In the genomic region with DNA sequence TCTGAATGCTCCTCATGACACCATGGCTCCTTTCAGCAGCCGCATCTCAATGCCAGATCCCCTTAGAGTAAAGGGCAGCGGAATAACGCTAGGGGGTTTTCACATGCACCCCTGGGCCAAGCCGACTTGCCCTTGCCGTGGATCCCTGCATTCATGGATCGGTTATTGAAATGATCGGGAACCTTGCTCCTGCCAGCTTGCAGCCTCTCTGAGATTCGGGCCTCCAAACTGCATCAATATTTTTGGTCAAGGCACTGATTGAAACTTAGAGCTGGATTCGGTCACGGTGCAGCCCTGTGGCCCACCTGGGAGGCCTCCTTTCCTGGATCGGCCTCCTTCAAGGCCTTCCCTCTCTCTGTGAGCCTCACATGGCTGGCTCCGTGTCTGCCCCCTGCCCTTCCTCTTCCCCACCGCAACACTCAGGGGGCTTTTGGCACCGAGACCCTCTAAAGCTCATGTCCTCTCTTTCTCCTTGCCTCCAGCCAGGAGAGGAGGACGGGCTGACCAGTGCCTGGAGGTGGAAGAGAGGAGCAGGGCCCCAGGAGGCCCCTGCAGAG, we compare ENCODE assay signal across 9 cellular contexts. TPM values are rescaled to one million over a fixed set of nuclear protein-coding genes. Genes with fewer than 3 reads are reported as not detected.
DNase-seq lines count a peak whose midpoint lies in the region; ATAC-seq and TF ChIP-seq lines count a peak whose summit lies in the region.
"Had no signal": no experiment of that assay in that cellular context is flagged by ENCODE, and none has a peak within 500 bp of the region (broad histone marks: within the 10 kb centered on the region; RNA-seq: fewer than 3 reads in every experiment).

No MANE protein-coding gene starts in this region.

- no peak for TF ChIP-seq EP300 in upper lobe of left lung (IDR thresholded peaks at IDR 0.05)

- H3K36me3 ChIP-seq in mucosa of rectum (ENCODE audit: control insufficient read depth in 2 of 2, insufficient read depth in 2 of 2, low read length in 2 of 2): peaks cover 7 to 32% of the 10 kb centered on the region in 2 donors
- H3K36me3 ChIP-seq in upper lobe of left lung: peaks cover 0 to 21% (median 11%) of the 10 kb centered on the region in 4 donors

- peak overlapping the region; percentile 67 to 72 for H3K9ac ChIP-seq in mucosa of rectum (ENCODE audit: low read depth in 1 of 2, low read length in 2 of 2)

- peaks cover 37% of the 10 kb centered on the region for H3K36me3 Mint-ChIP-seq in activated naive CD4-positive, alpha-beta T cell treated with anti-CD3 and anti-CD28 coated beads, Interleukin-2, amount 50 U/mL, for 24 hours
- H3K36me3 Mint-ChIP-seq in activated naive CD8-positive, alpha-beta T cell treated with anti-CD3 and anti-CD28 coated beads for 36 hours: peaks cover 64% of the 10 kb centered on the region

- peak overlapping the region; percentile 98 for H3K27ac Mint-ChIP-seq in activated naive CD4-positive, alpha-beta T cell treated with anti-CD3 and anti-CD28 coated beads, Interleukin-2, amount 50 U/mL, for 24 hours
- H3K27ac Mint-ChIP-seq in activated naive CD8-positive, alpha-beta T cell treated with anti-CD3 and anti-CD28 coated beads for 36 hours: peak overlapping the region; percentile 93

- ATAC-seq in upper lobe of left lung (ENCODE audit: low FRiP score in 2 of 2): no peak
- no peak for ATAC-seq in GM18519 (IDR thresholded peaks at IDR 0.05; ENCODE audit: low FRiP score, unreplicated experiment)
- ATAC-seq in GM19452 (IDR thresholded peaks at IDR 0.05; ENCODE audit: unreplicated experiment): no peak

- 74 to 79% methylated on average over 15 of the region's 15 CpGs for WGBS in upper lobe of left lung, 2 donors

- H3K4me1 Mint-ChIP-seq in activated naive CD4-positive, alpha-beta T cell treated with anti-CD3 and anti-CD28 coated beads, Interleukin-2, amount 50 U/mL, for 24 hours: peaks cover 72% of the 10 kb centered on the region
- peaks cover 69% of the 10 kb centered on the region for H3K4me1 Mint-ChIP-seq in activated naive CD8-positive, alpha-beta T cell treated with anti-CD3 and anti-CD28 coated beads for 36 hours

- H3K27ac ChIP-seq in mucosa of rectum (ENCODE audit: low read depth in 2 of 2, low read length in 2 of 2) (peak overlapping the region; percentile 79 to 91), upper lobe of left lung (peak overlapping the region; percentile 81 to 97 (median 88))

- H3K4me1 ChIP-seq in mucosa of rectum (ENCODE audit: control insufficient read depth in 2 of 2, insufficient read depth in 2 of 2, low read length in 2 of 2) (peaks cover 23 to 47% of the 10 kb centered on the region in 2 donors), upper lobe of left lung (peaks cover 23 to 66% (median 50%) of the 10 kb centered on the region in 4 donors)

- peak overlapping the region; percentile 62 to 76 for H3K4me3 ChIP-seq in mucosa of rectum (ENCODE audit: low read length in 2 of 2)
- peak overlapping the region in 3 of 4 donors; percentile 43 to 54 (median 51) for H3K4me3 ChIP-seq in upper lobe of left lung

- H3K27me3 Mint-ChIP-seq in activated naive CD4-positive, alpha-beta T cell treated with anti-CD3 and anti-CD28 coated beads, Interleukin-2, amount 50 U/mL, for 24 hours: no peaks in the 10 kb centered on the region
- peaks cover 4% of the 10 kb centered on the region for H3K27me3 Mint-ChIP-seq in activated naive CD8-positive, alpha-beta T cell treated with anti-CD3 and anti-CD28 coated beads for 36 hours

- H3K27me3 ChIP-seq in mucosa of rectum (ENCODE audit: control insufficient read depth in 2 of 2, insufficient read depth in 2 of 2, low read length in 2 of 2): no peaks in the 10 kb centered on the region
- H3K27me3 ChIP-seq in upper lobe of left lung: no peaks in the 10 kb centered on the region

- no peak for TF ChIP-seq POLR2A in upper lobe of left lung (IDR thresholded peaks at IDR 0.05)

- DNase-seq in activated naive CD4-positive, alpha-beta T cell treated with Interleukin-2 at 50 U/mL for 16 hours: no peak
- DNase-seq in activated naive CD8-positive, alpha-beta T cell treated with anti-CD3 and anti-CD28 coated beads for 36 hours: no peak
- DNase-seq in upper lobe of left lung (no peak), NCI-H2029 (lab: John Stamatoyannopoulos, UW) (no peak)
- DNase-seq: NCI-H2081 had no signal

- no peak for TF ChIP-seq CTCF in upper lobe of left lung (IDR thresholded peaks at IDR 0.05)

- H3K9me3 Mint-ChIP-seq in activated naive CD4-positive, alpha-beta T cell treated with anti-CD3 and anti-CD28 coated beads, Interleukin-2, amount 50 U/mL, for 24 hours: no peaks in the 10 kb centered on the region
- no peaks in the 10 kb centered on the region for H3K9me3 Mint-ChIP-seq in activated naive CD8-positive, alpha-beta T cell treated with anti-CD3 and anti-CD28 coated beads for 36 hours

- H3K9me3 ChIP-seq in mucosa of rectum (ENCODE audit: control insufficient read depth in 2 of 2, low read length in 2 of 2) (no peaks in the 10 kb centered on the region), upper lobe of left lung (no peaks in the 10 kb centered on the region)

- peak overlapping the region; percentile 99 for H3K4me3 Mint-ChIP-seq in activated naive CD4-positive, alpha-beta T cell treated with anti-CD3 and anti-CD28 coated beads, Interleukin-2, amount 50 U/mL, for 24 hours
- H3K4me3 Mint-ChIP-seq in activated naive CD8-positive, alpha-beta T cell treated with anti-CD3 and anti-CD28 coated beads for 36 hours: peak overlapping the region; percentile 100

RNA-seq across cellular contexts. Expression of a gene that starts 1.8 kb away (rescaled TPM):
- 100 to 1,000 TPM; 457 to 467 TPM for total RNA-seq in activated naive CD8-positive, alpha-beta T cell treated with anti-CD3 and anti-CD28 coated beads for 36 hours
- total RNA-seq in upper lobe of left lung: 100 to 1,000 TPM in 4 of 6 donors, 10 to 100 TPM in 2; 56.3 to 215 (median 114) TPM

RNA-seq across cellular contexts. Expression of a gene that starts 9.1 kb away (rescaled TPM):
- 100 to 1,000 TPM; 203 to 208 TPM for total RNA-seq in activated naive CD8-positive, alpha-beta T cell treated with anti-CD3 and anti-CD28 coated beads for 36 hours
- total RNA-seq in upper lobe of left lung: 100 to 1,000 TPM in 5 of 6 donors, 10 to 100 TPM in 1; 83.8 to 291 (median 179) TPM

RNA-seq across cellular contexts. Expression of a gene that starts 9.3 kb away (rescaled TPM):
- total RNA-seq in activated naive CD8-positive, alpha-beta T cell treated with anti-CD3 and anti-CD28 coated beads for 36 hours: not detected
- total RNA-seq in upper lobe of left lung: not detected

RNA-seq across cellular contexts. Expression of a gene that starts 17.5 kb away (rescaled TPM):
- 100 to 1,000 TPM; 556 to 557 TPM for total RNA-seq in activated naive CD8-positive, alpha-beta T cell treated with anti-CD3 and anti-CD28 coated beads for 36 hours
- total RNA-seq in upper lobe of left lung: 100 to 1,000 TPM; 101 to 196 (median 140) TPM

RNA-seq across cellular contexts. Expression of a gene that starts 17.8 kb away (rescaled TPM):
- 100 to 1,000 TPM; 130 to 140 TPM for total RNA-seq in activated naive CD8-positive, alpha-beta T cell treated with anti-CD3 and anti-CD28 coated beads for 36 hours
- total RNA-seq in upper lobe of left lung: 10 to 100 TPM; 30.4 to 47.4 (median 38.3) TPM
